ENCODE assay signal across 18 cellular contexts in the genomic region with DNA sequence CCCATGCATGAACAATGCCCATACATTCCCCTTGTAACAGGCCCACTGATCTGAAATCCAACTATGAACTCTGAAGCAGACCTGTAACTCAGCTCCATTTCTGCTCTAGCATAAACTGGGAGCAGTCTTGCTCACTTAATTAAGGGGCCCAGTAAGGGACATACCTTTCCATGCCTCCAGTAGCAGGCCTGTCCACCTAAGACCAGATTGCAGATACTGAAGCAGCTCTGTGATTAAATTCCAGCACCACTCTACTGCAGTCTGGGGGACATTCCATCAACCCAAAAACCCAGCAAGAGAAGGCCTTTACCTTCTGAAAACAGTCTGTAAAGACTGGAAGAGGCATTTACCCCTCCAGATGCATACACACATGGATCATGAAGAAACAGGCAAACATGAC.
A peak's percentile ranks its signal among the peaks of the same experiment; 100 is the strongest.
DNase-seq lines count a peak whose midpoint lies in the region; ATAC-seq, FAIRE-seq and TF ChIP-seq lines count a peak whose summit lies in the region.
"Had no signal": no experiment of that assay in that cellular context is flagged by ENCODE, and none has a peak within 500 bp of the region (broad histone marks: within the 10 kb centered on the region; RNA-seq: fewer than 3 reads in every experiment).

No MANE protein-coding gene starts in this region.

- in situ Hi-C loops in mammary epithelial cell (cut with MboI; ENCODE audit: low sequenced_read_pairs in 2 of 2), result no loop called here

- no peak overlapping the region for H4K5ac ChIP-seq in H1 (ENCODE audit: insufficient read length, low read depth, low read length)

- H3K4me1 Mint-ChIP-seq in MCF 10A (ENCODE audit: insufficient read depth, unreplicated experiment), result no peaks in the 10 kb centered on the region
- no peaks in the 10 kb centered on the region for H3K4me1 Mint-ChIP-seq in nephron progenitor cell
- H3K4me1 Mint-ChIP-seq: CD14-positive monocyte had no signal

- H3K4me3 Mint-ChIP-seq in MCF 10A (ENCODE audit: unreplicated experiment), result no peak overlapping the region
- no peak overlapping the region for H3K4me3 Mint-ChIP-seq in nephron progenitor cell
- H3K4me3 Mint-ChIP-seq: CD14-positive monocyte; CD4-positive, alpha-beta memory T cell had no signal

- POLR2A ChIA-PET in MCF 10A (lab: Yijun Ruan, JAX) (interaction anchor here (0.6 kb wide), 1 partner anchor 90 kb away, joined by 3 read pairs; no protein-coding TSS in a partner anchor), H1 (lab: Charles Lee; ENCODE audit: partially characterized antibody) (no interaction called here)

- no peak overlapping the region for H2BK12ac ChIP-seq in H1 (ENCODE audit: low read depth, low read length)

- H2BK20ac ChIP-seq in H1 (ENCODE audit: low read length), result no peak overlapping the region

- dilution Hi-C loops in mammary epithelial cell (cut with HindIII; ENCODE audit: low sequenced_read_pairs), result no loop called here

- FAIRE-seq in H1 (lab: Jason Lieb, UNC), result no peak
- FAIRE-seq: A549, GM12878, GM19239 had no signal

- no TSS peak for BruUV-seq in mammary epithelial cell (replicated peaks; lab: Mats Ljungman, UMichigan)
- BruUV-seq in MCF 10A (replicated peaks; lab: Mats Ljungman, UMichigan), result no TSS peak

- DNase-seq in mammary epithelial cell, result no peak
- no peak for DNase-seq in MCF 10A (ENCODE audit: unreplicated experiment)
- no peak for DNase-seq in H1 (ENCODE audit: low read depth in 1 of 2, low spot score in 2 of 2)
- DNase-seq in nephron progenitor cell, result no peak
- DNase-seq: AML-193; CD4-positive, alpha-beta memory T cell; DMS153; DMS79 treated with DMSO at 0.1 percent for 48 hours; GOT3 had no signal

- H3K4ac ChIP-seq in H1 (replicated peaks; ENCODE audit: insufficient read length, low read depth, low read length), result no peak overlapping the region

- intact Hi-C loops in mammary epithelial cell (cut with micrococcal nuclease) (no loop called here), MCF 10A (cut with micrococcal nuclease) (no loop called here)

- H3K18ac ChIP-seq in H1 (ENCODE audit: extremely low read depth, low read length), result no peak overlapping the region

- no peak overlapping the region for H2BK120ac ChIP-seq in H1 (replicated peaks; ENCODE audit: low read depth, low read length)

- no peak overlapping the region for H4K8ac ChIP-seq in H1 (ENCODE audit: extremely low read depth, insufficient read depth, low read length)

- TF ChIP-seq CTCF in mammary epithelial cell (conservative IDR thresholded peaks at IDR 0.05 in 1 of 2, IDR thresholded peaks at IDR 0.05 in 1 of 2; ENCODE audit: extremely low read depth in 1 of 2, insufficient read depth in 1 of 2, low read depth in 1 of 2, low read length in 2 of 2) (no peak), MCF 10A (IDR thresholded peaks at IDR 0.05; ENCODE audit: unreplicated experiment) (no peak), H1 (IDR thresholded peaks at IDR 0.05; ENCODE audit: control extremely low read depth in 1 of 3, insufficient read depth in 1 of 3, low read depth in 1 of 3, low read length in 3 of 3) (no peak), nephron progenitor cell (IDR thresholded peaks at IDR 0.05) (no peak)

- peak overlapping the region; percentile 2 for H2AFZ ChIP-seq in mammary epithelial cell (ENCODE audit: low read depth, low read length)
- peak overlapping the region; percentile 67 for H2AFZ ChIP-seq in H1 (ENCODE audit: low read length)

- H3K23ac ChIP-seq in H1 (ENCODE audit: insufficient read length), result no peak overlapping the region

- H3K27me3 Mint-ChIP-seq in MCF 10A (ENCODE audit: insufficient read depth, unreplicated experiment), result no peaks in the 10 kb centered on the region
- no peaks in the 10 kb centered on the region for H3K27me3 Mint-ChIP-seq in nephron progenitor cell (ENCODE audit: low read depth, poor library complexity)

- TF ChIP-seq RAD21 in H1 (IDR thresholded peaks at IDR 0.05 in 1 of 2, conservative IDR thresholded peaks at IDR 0.05 in 1 of 2; ENCODE audit: low read depth in 2 of 2, low read length in 2 of 2), result no peak

- no peaks in the 10 kb centered on the region for H3K36me3 Mint-ChIP-seq in MCF 10A (ENCODE audit: insufficient read depth, unreplicated experiment)
- H3K36me3 Mint-ChIP-seq in nephron progenitor cell (ENCODE audit: low read depth), result no peaks in the 10 kb centered on the region
- H3K36me3 Mint-ChIP-seq: CD14-positive monocyte; CD4-positive, alpha-beta memory T cell had no signal

- H3K4me3 ChIP-seq in mammary epithelial cell (replicated peaks in 1 of 3; ENCODE audit: insufficient read depth in 1 of 3, low read depth in 2 of 3, low read length in 3 of 3), result no peak overlapping the region
- no peak overlapping the region for H3K4me3 ChIP-seq in H1 (ENCODE audit: extremely low read depth in 1 of 4, insufficient read depth in 2 of 4, low read depth in 3 of 4, low read length in 4 of 4)
- H3K4me3 ChIP-seq: A549, GM12878, HAP-1 had no signal

- H3K4me2 ChIP-seq in mammary epithelial cell (ENCODE audit: insufficient read depth, low read depth, low read length) (no peak overlapping the region), H1 (ENCODE audit: insufficient read depth in 1 of 2, low read depth in 2 of 2, low read length in 2 of 2) (no peak overlapping the region)
- H3K4me2 ChIP-seq: A549 had no signal

- no peaks in the 10 kb centered on the region for H3K23me2 ChIP-seq in H1 (ENCODE audit: low read depth, low read length)

- H3K79me1 ChIP-seq in H1 (ENCODE audit: low read depth, low read length), result no peaks in the 10 kb centered on the region

- no peak overlapping the region; the same call in 1 of the 2 replicates for H2BK5ac ChIP-seq in H1 (ENCODE audit: low read depth, low read length)

- no peaks in the 10 kb centered on the region for H3K9me3 ChIP-seq in mammary epithelial cell (replicated peaks; ENCODE audit: insufficient read depth, low read length)
- H3K9me3 ChIP-seq in H1 (ENCODE audit: insufficient read depth in 2 of 2, low read depth in 1 of 2, low read length in 1 of 2), result peaks cover 0 to 4% of the 10 kb centered on the region in 2 experiments; a peak in 2 of 4 replicates
- H3K9me3 ChIP-seq: A549, HAP-1 had no signal

- no peak for TF ChIP-seq EP300 in H1 (IDR thresholded peaks at IDR 0.05; ENCODE audit: borderline replicate concordance in 1 of 2, low read depth in 2 of 2, low read length in 2 of 2)

- H4K20me1 ChIP-seq in mammary epithelial cell (ENCODE audit: insufficient read depth, low read length) (no peaks in the 10 kb centered on the region), H1 (replicated peaks in 1 of 2; ENCODE audit: control insufficient read depth in 1 of 2, insufficient read depth in 2 of 2, low read length in 2 of 2) (no peaks in the 10 kb centered on the region)

- H3K79me2 ChIP-seq in mammary epithelial cell (ENCODE audit: insufficient read depth, low read length), result no peaks in the 10 kb centered on the region
- no peaks in the 10 kb centered on the region for H3K79me2 ChIP-seq in H1 (ENCODE audit: control insufficient read depth in 1 of 2, insufficient read depth in 2 of 2, low read length in 2 of 2)

- no peak overlapping the region for H4K91ac ChIP-seq in H1 (replicated peaks; ENCODE audit: insufficient read length, low read length)

- no peak overlapping the region for H2BK15ac ChIP-seq in H1 (ENCODE audit: low read length)

- TF ChIP-seq POLR2A in H1 (IDR thresholded peaks at IDR 0.05; ENCODE audit: control extremely low read depth in 1 of 2, low read depth in 2 of 2, low read length in 2 of 2), result no peak

- no peak overlapping the region for H3K14ac ChIP-seq in H1 (ENCODE audit: insufficient read length)

- H3K56ac ChIP-seq in H1 (replicated peaks; ENCODE audit: insufficient read length, low read depth, low read length), result no peak overlapping the region

- H2AK5ac ChIP-seq in H1 (ENCODE audit: low read depth, low read length), result no peak overlapping the region

- H3K9ac ChIP-seq in mammary epithelial cell (ENCODE audit: insufficient read depth, low read length) (no peak overlapping the region), H1 (replicated peaks in 1 of 4; ENCODE audit: extremely low read depth in 1 of 4, low read depth in 3 of 4, low read length in 3 of 4) (no peak overlapping the region)

- no peaks in the 10 kb centered on the region for H3K4me1 ChIP-seq in mammary epithelial cell (ENCODE audit: insufficient read depth, low read length)
- H3K4me1 ChIP-seq in H1 (replicated peaks in 1 of 4; ENCODE audit: control insufficient read depth in 3 of 4, insufficient read depth in 4 of 4, low read length in 3 of 4), result no peaks in the 10 kb centered on the region
- H3K4me1 ChIP-seq: A549, HAP-1 had no signal

- no peaks in the 10 kb centered on the region for H3K27me3 ChIP-seq in mammary epithelial cell (ENCODE audit: insufficient read depth, low read length)
- H3K27me3 ChIP-seq in H1 (replicated peaks in 1 of 4; ENCODE audit: control insufficient read depth in 3 of 4, extremely low read depth in 1 of 4, insufficient read depth in 3 of 4, low read length in 3 of 4), result no peaks in the 10 kb centered on the region

- H3K27ac ChIP-seq in mammary epithelial cell (ENCODE audit: insufficient read depth, low read depth, low read length), result no peak overlapping the region
- no peak overlapping the region for H3K27ac ChIP-seq in H1 (ENCODE audit: low read depth, low read length)
- H3K27ac ChIP-seq: 22Rv1, A549 had no signal

- H3K9me3 Mint-ChIP-seq in MCF 10A (ENCODE audit: unreplicated experiment) (peaks cover 13% of the 10 kb centered on the region), nephron progenitor cell (peaks cover 4% of the 10 kb centered on the region)

- H3K27ac Mint-ChIP-seq in MCF 10A (ENCODE audit: low read depth, unreplicated experiment), result no peak overlapping the region
- H3K27ac Mint-ChIP-seq in nephron progenitor cell, result peak overlapping the region; percentile 31
- H3K27ac Mint-ChIP-seq: CD14-positive monocyte; CD4-positive, alpha-beta memory T cell had no signal

- no peaks in the 10 kb centered on the region for H3K36me3 ChIP-seq in mammary epithelial cell (ENCODE audit: insufficient read depth, low read length)
- H3K36me3 ChIP-seq in H1 (ENCODE audit: control insufficient read depth in 2 of 4, insufficient read depth in 4 of 4, low read length in 3 of 4), result no peaks in the 10 kb centered on the region
- H3K36me3 ChIP-seq: HAP-1 had no signal

- ATAC-seq in GM19467 (IDR thresholded peaks at IDR 0.05; ENCODE audit: unreplicated experiment) (no peak), GM18517 (IDR thresholded peaks at IDR 0.05; ENCODE audit: unreplicated experiment) (no peak), HG03097 (IDR thresholded peaks at IDR 0.05; ENCODE audit: low FRiP score, unreplicated experiment) (no peak)
- ATAC-seq: A549, GM12878 had no signal

- CTCF ChIA-PET in mammary epithelial cell (lab: Charles Lee; ENCODE audit: low non-redundant PET) (no interaction called here), MCF 10A (lab: Yijun Ruan, JAX) (interaction anchor here (0.5 kb wide), 1 partner anchor 1117 kb away, joined by 3 read pairs; no protein-coding TSS in a partner anchor), H1 (lab: Charles Lee; ENCODE audit: partially characterized antibody) (interaction anchor here (1.2 kb wide), 2 partner anchors 100 to 103 kb away, joined by 4 to 5 read pairs; no protein-coding TSS in a partner anchor)

TF ChIP-seq in H1, 55 proteins besides CTCF, POLR2A, EP300 and RAD21 (continues in another document):
- TF ChIP-seq BACH1 (IDR thresholded peaks at IDR 0.05; ENCODE audit: low read length), result no peak
- no peak for TF ChIP-seq RFX5 (IDR thresholded peaks at IDR 0.05; ENCODE audit: borderline replicate concordance, low read depth, low read length)
- TF ChIP-seq POLR2AphosphoS5 (IDR thresholded peaks at IDR 0.05; ENCODE audit: low read depth, low read length), result no peak
- TF ChIP-seq BRCA1 (IDR thresholded peaks at IDR 0.05; ENCODE audit: low read depth, low read length), result no peak
